Comparison of ENCODE assay signal across 11 cellular contexts in genomic region chr6:35363293-35363750, GRCh38. TPM values are rescaled to one million over a fixed set of nuclear protein-coding genes. Genes with fewer than 3 reads are reported as not detected.
A peak's percentile ranks its signal among the peaks of the same experiment; 100 is the strongest.
DNase-seq lines count a peak whose midpoint lies in the region; ATAC-seq and TF ChIP-seq lines count a peak whose summit lies in the region.
"Had no signal": no experiment of that assay in that cellular context is flagged by ENCODE, and none has a peak within 500 bp of the region (broad histone marks: within the 10 kb centered on the region; RNA-seq: fewer than 3 reads in every experiment).

No MANE protein-coding gene starts in this region.

- H3K9me3 Mint-ChIP-seq in CD4-positive, alpha-beta T cell = no peaks in the 10 kb centered on the region
- H3K9me3 Mint-ChIP-seq: natural killer cell had no signal

- no peak for DNase-seq in CD4-positive, alpha-beta T cell
- DNase-seq in NB4 (ENCODE audit: low read depth) (peak; percentile 72), cardiac fibroblast (ENCODE audit: low read depth in 2 of 2) (peak; percentile 67 to 68), myocyte (ENCODE audit: low read depth) (peak; percentile 70), EL (no peak), A172 (ENCODE audit: low spot score) (no peak), sigmoid colon (no peak)
- DNase-seq: erythroblast, GDM1, natural killer cell had no signal

- H3K4me1 ChIP-seq in sigmoid colon = peaks cover 0 to 52% (median 42%) of the 10 kb centered on the region in 4 donors

- no peaks in the 10 kb centered on the region for H3K36me3 ChIP-seq in sigmoid colon

- no peak for TF ChIP-seq POLR2A in NB4 (IDR thresholded peaks at IDR 0.05; ENCODE audit: extremely low read depth, insufficient read length)
- TF ChIP-seq POLR2A in sigmoid colon (IDR thresholded peaks at IDR 0.05) = no peak

- H3K4me1 Mint-ChIP-seq in CD4-positive, alpha-beta T cell (ENCODE audit: low read depth) = peaks cover 79% of the 10 kb centered on the region

- POLR2A ChIA-PET in CD4-positive, alpha-beta T cell (lab: Charles Lee) = interaction anchor here (1.1 kb wide), 1 partner anchor 57 kb away, joined by 4 read pairs; no protein-coding TSS in a partner anchor

- no peak for ATAC-seq in CD4-positive, alpha-beta T cell (ENCODE audit: poor library complexity)
- no peak for ATAC-seq in HG03175 (IDR thresholded peaks at IDR 0.05; ENCODE audit: unreplicated experiment)
- ATAC-seq: natural killer cell had no signal

- no peak for TF ChIP-seq EP300 in sigmoid colon (IDR thresholded peaks at IDR 0.05)

- H3K27ac Mint-ChIP-seq in CD4-positive, alpha-beta T cell = peak overlapping the region; percentile 67
- H3K27ac Mint-ChIP-seq: natural killer cell had no signal

- H3K9me3 ChIP-seq in CD4-positive, alpha-beta T cell (ENCODE audit: control insufficient read depth, low read length) = no peaks in the 10 kb centered on the region
- no peaks in the 10 kb centered on the region for H3K9me3 ChIP-seq in sigmoid colon

- CTCF ChIA-PET in CD4-positive, alpha-beta T cell (lab: Charles Lee) = interaction anchor here (0.8 kb wide), 1 partner anchor 13 kb away, joined by 3 read pairs; no protein-coding TSS in a partner anchor

- H3K27ac ChIP-seq in CD4-positive, alpha-beta T cell (ENCODE audit: low read depth, low read length) = no peak overlapping the region
- H3K27ac ChIP-seq in sigmoid colon = no peak overlapping the region

- H3K4me3 ChIP-seq in NB4 (ENCODE audit: low read depth, low read length) (no peak overlapping the region), cardiac fibroblast (replicated peaks in 1 of 2; ENCODE audit: low read depth in 2 of 2, low read length in 2 of 2) (no peak overlapping the region), sigmoid colon (no peak overlapping the region)

- intact Hi-C loops in CD4-positive, alpha-beta T cell (cut with DNase I, micrococcal nuclease) = no loop called here
- intact Hi-C loops in sigmoid colon (cut with DNase I) = no loop called here

- H3K27me3 ChIP-seq in CD4-positive, alpha-beta T cell (ENCODE audit: control insufficient read depth, insufficient read depth, low read length) = no peaks in the 10 kb centered on the region
- H3K27me3 ChIP-seq in sigmoid colon = no peaks in the 10 kb centered on the region

- peaks cover 51% of the 10 kb centered on the region for H3K36me3 Mint-ChIP-seq in CD4-positive, alpha-beta T cell (ENCODE audit: low read depth)
- H3K36me3 Mint-ChIP-seq: natural killer cell had no signal

- no peaks in the 10 kb centered on the region for H3K27me3 Mint-ChIP-seq in CD4-positive, alpha-beta T cell

- no peak overlapping the region for H3K4me3 Mint-ChIP-seq in CD4-positive, alpha-beta T cell
- H3K4me3 Mint-ChIP-seq: natural killer cell had no signal

- TF ChIP-seq CTCF in CD4-positive, alpha-beta T cell (IDR thresholded peaks at IDR 0.05) = no peak
- TF ChIP-seq CTCF in NB4 (IDR thresholded peaks at IDR 0.05; ENCODE audit: low read depth, low read length) (no peak), cardiac fibroblast (IDR thresholded peaks at IDR 0.05; ENCODE audit: low read depth, low read length) (no peak), sigmoid colon (IDR thresholded peaks at IDR 0.05) (no peak)

- WGBS in sigmoid colon, 2 donors = 88 to 92% methylated on average over 10 of the region's 10 CpGs

RNA-seq across cellular contexts. Expression of gene PPARD, which starts 21.0 kb away (rescaled TPM):
- 10 to 100 TPM; 34.1 to 37.0 TPM for total RNA-seq in CD4-positive, alpha-beta T cell
- total RNA-seq in myocyte = 9.4 and 20.0 TPM in 2 replicates
- polyA plus RNA-seq in myocyte (2012) = 34.1 TPM
- total RNA-seq in A172 (2014; rRNA removed; shearing (Covaris generic)) = 6.0 and 7.2 TPM in 2 replicates
- total RNA-seq in sigmoid colon = 10 to 100 TPM in 1 of 4 donors, 1 to 10 TPM in 3; 5.8 to 16.8 (median 8.5) TPM
- polyA plus RNA-seq in sigmoid colon = 10 to 100 TPM; 22.8 to 75.4 (median 31.5) TPM

Comparison
In these comparisons a context has a peak if more than half of its experiments do, and no peak if none do; other contexts are left out.
1. DNase-seq: peak in NB4 (single experiment), cardiac fibroblast (2 of 2) and myocyte (single experiment); none in CD4-positive, alpha-beta T cell (0 of 10), EL (single experiment), A172 (single experiment) and sigmoid colon (single experiment).